ENCODE assay signal across 22 cellular contexts in genomic region chr21:19900149-19900548, GRCh38.
"Had no signal": no experiment of that assay in that cellular context is flagged by ENCODE, and none has a peak within 500 bp of the region (broad histone marks: within the 10 kb centered on the region; RNA-seq: fewer than 3 reads in every experiment).

No MANE protein-coding gene starts in this region.

- H3K27me3 Mint-ChIP-seq: natural killer cell treated with Interleukin-12 subunit alpha and Interleukin-12 subunit beta and Interleukin-15 and Interleukin-18, amount 100 ng/mL, for 72 hours; progenitor cell of endocrine pancreas; stimulated activated naive CD8-positive, alpha-beta T cell treated with anti-CD3 and anti-CD28 coated beads, Interleukin-15, Interleukin-2, amounts not matched to agents 100 ng/mL and 50 ng/mL, for 24 hours had no signal

- ATAC-seq: left colon; left ventricle myocardium superior; pancreas; stimulated activated effector memory CD8-positive, alpha-beta T cell treated with anti-CD3 and anti-CD28 coated beads, Interleukin-12 subunit alpha, Interleukin-12 subunit beta, amount 100 ng/mL, for 72 hours had no signal

- H3K27me3 ChIP-seq: dorsolateral prefrontal cortex, hepatocyte, neural progenitor cell, pancreas, tibial nerve had no signal

- H3K27ac ChIP-seq: dorsolateral prefrontal cortex, hepatocyte, neural progenitor cell, pancreas, tibial nerve had no signal

- H3K9me3 Mint-ChIP-seq: stimulated activated naive CD8-positive, alpha-beta T cell treated with anti-CD3 and anti-CD28 coated beads, Interleukin-15, Interleukin-2, amounts not matched to agents 100 ng/mL and 50 ng/mL, for 24 hours had no signal

- H3K36me3 ChIP-seq: neural progenitor cell, pancreas, tibial nerve had no signal

- DNase-seq: cortex of kidney; dorsolateral prefrontal cortex; effector CD8-positive, alpha-beta T cell; foreskin melanocyte; head of caudate nucleus; left colon; left ventricle myocardium superior; mesenchymal stem cell; midbrain; occipital lobe; stimulated activated CD4-positive, alpha-beta T cell treated with anti-CD3 and anti-CD28 coated beads, Interleukin-2, amount 100 ng/mL, for 48 hours; stimulated activated CD8-positive, alpha-beta memory T cell treated with anti-CD3 and anti-CD28 coated beads, Interleukin-4, amount 100 ng/mL, for 48 hours had no signal

- H3K4me3 ChIP-seq: dorsolateral prefrontal cortex, hepatocyte, lung, neural progenitor cell, pancreas, smooth muscle cell, tibial nerve had no signal

- H3K9me3 ChIP-seq: pancreas had no signal

- H3K4me1 ChIP-seq: neural progenitor cell, pancreas, tibial nerve had no signal

- H3K36me3 Mint-ChIP-seq: neural progenitor cell; stimulated activated effector memory CD8-positive, alpha-beta T cell treated with anti-CD3 and anti-CD28 coated beads, Interleukin-12 subunit alpha, Interleukin-12 subunit beta, amount 100 ng/mL, for 72 hours had no signal

- H3K4me3 Mint-ChIP-seq: natural killer cell treated with Interleukin-12 subunit alpha and Interleukin-12 subunit beta and Interleukin-15 and Interleukin-18, amount 100 ng/mL, for 72 hours; neural progenitor cell; stimulated activated effector memory CD8-positive, alpha-beta T cell treated with anti-CD3 and anti-CD28 coated beads, Interleukin-12 subunit alpha, Interleukin-12 subunit beta, amount 100 ng/mL, for 72 hours; stimulated activated naive CD8-positive, alpha-beta T cell treated with anti-CD3 and anti-CD28 coated beads, Interleukin-15, Interleukin-2, amounts not matched to agents 100 ng/mL and 50 ng/mL, for 24 hours had no signal

- H3K4me1 Mint-ChIP-seq: neural progenitor cell; stimulated activated effector memory CD8-positive, alpha-beta T cell treated with anti-CD3 and anti-CD28 coated beads, Interleukin-12 subunit alpha, Interleukin-12 subunit beta, amount 100 ng/mL, for 72 hours had no signal

- H3K27ac Mint-ChIP-seq: natural killer cell treated with Interleukin-12 subunit alpha and Interleukin-12 subunit beta and Interleukin-15 and Interleukin-18, amount 100 ng/mL, for 72 hours; neural progenitor cell; progenitor cell of endocrine pancreas; stimulated activated effector memory CD8-positive, alpha-beta T cell treated with anti-CD3 and anti-CD28 coated beads, Interleukin-12 subunit alpha, Interleukin-12 subunit beta, amount 100 ng/mL, for 72 hours; stimulated activated naive CD8-positive, alpha-beta T cell treated with anti-CD3 and anti-CD28 coated beads, Interleukin-15, Interleukin-2, amounts not matched to agents 100 ng/mL and 50 ng/mL, for 24 hours had no signal
